ENCODE assay signal across 17 cellular contexts in the genomic region with DNA sequence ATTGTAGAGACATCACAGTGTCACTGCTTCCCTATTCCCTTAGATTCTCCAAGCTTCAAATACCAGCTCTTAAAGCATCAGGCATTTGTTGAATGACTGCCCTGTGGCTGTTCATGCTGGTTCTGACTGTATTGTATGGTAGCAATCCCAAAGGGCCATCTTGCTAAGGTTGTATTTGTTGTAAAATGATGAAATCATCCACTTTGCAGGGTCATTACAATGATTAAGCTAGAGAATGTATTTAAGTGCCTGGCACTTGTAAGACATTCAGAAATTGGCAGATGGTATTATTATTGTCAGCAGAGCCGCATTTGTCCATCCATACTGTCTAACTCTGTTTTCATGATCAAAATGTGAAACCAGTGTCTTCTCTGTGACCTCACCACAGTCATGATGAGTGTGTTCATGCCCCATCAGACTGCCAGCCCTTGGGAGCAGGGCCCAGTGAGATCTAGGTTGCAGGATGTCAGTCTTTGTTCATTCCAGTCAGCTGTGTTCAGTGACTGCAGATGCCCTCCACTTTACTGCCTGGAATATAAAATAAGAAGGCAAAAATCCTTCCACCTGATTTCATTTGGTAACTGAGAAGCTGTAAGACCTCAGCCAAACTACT.
DNase-seq lines count a peak whose midpoint lies in the region; ATAC-seq and TF ChIP-seq lines count a peak whose summit lies in the region.
"Had no signal": no experiment of that assay in that cellular context is flagged by ENCODE, and none has a peak within 500 bp of the region (broad histone marks: within the 10 kb centered on the region; RNA-seq: fewer than 3 reads in every experiment).

No MANE protein-coding gene starts in this region.

- H3K36me3 Mint-ChIP-seq in osteocyte (ENCODE audit: unreplicated experiment), result peaks cover 16% of the 10 kb centered on the region
- H3K36me3 Mint-ChIP-seq: WTC11 had no signal

- peak overlapping the region; percentile 34 for H3K27ac Mint-ChIP-seq in osteocyte (ENCODE audit: unreplicated experiment)
- H3K27ac Mint-ChIP-seq: WTC11 had no signal

- no peaks in the 10 kb centered on the region for H3K27me3 Mint-ChIP-seq in osteocyte (ENCODE audit: unreplicated experiment)

- H3K9me3 ChIP-seq in WERI-Rb-1 (ENCODE audit: severe bottlenecking), result no peaks in the 10 kb centered on the region
- H3K9me3 ChIP-seq: tibial artery had no signal

- H3K27me3 ChIP-seq in WERI-Rb-1 (ENCODE audit: insufficient read depth, low read depth, severe bottlenecking), result no peaks in the 10 kb centered on the region
- H3K27me3 ChIP-seq: tibial artery had no signal

- H3K4me3 Mint-ChIP-seq in osteocyte (ENCODE audit: unreplicated experiment), result no peak overlapping the region
- H3K4me3 Mint-ChIP-seq: WTC11 had no signal

- peak; percentile 31 for DNase-seq in ELR (ENCODE audit: low read depth)
- peak; percentile 27 for DNase-seq in NCI-H1436 treated with DMSO at 0.1 percent for 48 hours (lab: John Stamatoyannopoulos, UW)
- DNase-seq in osteocyte (ENCODE audit: extremely low spot score, unreplicated experiment), result no peak
- no peak for DNase-seq in WERI-Rb-1
- DNase-seq in NCI-H128 (lab: John Stamatoyannopoulos, UW; ENCODE audit: unreplicated experiment), result no peak
- DNase-seq in left lobe of liver (ENCODE audit: low spot score), result no peak
- DNase-seq: activated gamma-delta T cell treated with Interleukin-2 at 50 U/mL for 16 hours; aorta; DMS 273 treated with DMSO at 0.1 percent for 48 hours; erythroblast; MM.1S; NCI-H2081; stimulated activated CD4-positive, alpha-beta T cell treated with anti-CD3 and anti-CD28 coated beads, Interleukin-4, amount 100 ng/mL, for 4 hours; tibial artery had no signal

- TF ChIP-seq CTCF in osteocyte (IDR thresholded peaks at IDR 0.05) (no peak), WERI-Rb-1 (IDR thresholded peaks at IDR 0.05; ENCODE audit: low read depth, low read length) (no peak)

- H3K4me3 ChIP-seq in WERI-Rb-1 (ENCODE audit: low read depth, low read length), result no peak overlapping the region
- H3K4me3 ChIP-seq: tibial artery had no signal

- peaks cover 32% of the 10 kb centered on the region for H3K4me1 Mint-ChIP-seq in osteocyte (ENCODE audit: unreplicated experiment)

- ATAC-seq in left lobe of liver (no peak), HG03521 (IDR thresholded peaks at IDR 0.05; ENCODE audit: unreplicated experiment) (no peak)
- ATAC-seq: WTC11 had no signal

- H3K36me3 ChIP-seq in WERI-Rb-1, result no peaks in the 10 kb centered on the region
- H3K36me3 ChIP-seq: tibial artery had no signal

- H3K27ac ChIP-seq in cingulate gyrus (ENCODE audit: low read depth, low read length) (peak overlapping the region; percentile 31), WERI-Rb-1 (no peak overlapping the region)
- H3K27ac ChIP-seq: tibial artery had no signal

- H3K9me3 Mint-ChIP-seq in osteocyte (ENCODE audit: unreplicated experiment), result no peaks in the 10 kb centered on the region

Comparison
In these comparisons a context has a peak if more than half of its experiments do, and no peak if none do; other contexts are left out.
1. DNase-seq: peak in ELR (single experiment) and NCI-H1436 treated with DMSO at 0.1 percent for 48 hours (single experiment); none in osteocyte (single experiment), WERI-Rb-1 (single experiment), NCI-H128 (single experiment) and left lobe of liver (single experiment).